In genomic region chr2:8525582-8526402, GRCh38 we compare ENCODE assay signal across 1 cellular context.
TF ChIP-seq lines count a peak whose summit lies in the region.

No MANE protein-coding gene starts in this region.

TF ChIP-seq in K562, 482 proteins besides CTCF, POLR2A, EP300 and RAD21 (continued from another document and continues in another):
- TF ChIP-seq, protein P1, sequence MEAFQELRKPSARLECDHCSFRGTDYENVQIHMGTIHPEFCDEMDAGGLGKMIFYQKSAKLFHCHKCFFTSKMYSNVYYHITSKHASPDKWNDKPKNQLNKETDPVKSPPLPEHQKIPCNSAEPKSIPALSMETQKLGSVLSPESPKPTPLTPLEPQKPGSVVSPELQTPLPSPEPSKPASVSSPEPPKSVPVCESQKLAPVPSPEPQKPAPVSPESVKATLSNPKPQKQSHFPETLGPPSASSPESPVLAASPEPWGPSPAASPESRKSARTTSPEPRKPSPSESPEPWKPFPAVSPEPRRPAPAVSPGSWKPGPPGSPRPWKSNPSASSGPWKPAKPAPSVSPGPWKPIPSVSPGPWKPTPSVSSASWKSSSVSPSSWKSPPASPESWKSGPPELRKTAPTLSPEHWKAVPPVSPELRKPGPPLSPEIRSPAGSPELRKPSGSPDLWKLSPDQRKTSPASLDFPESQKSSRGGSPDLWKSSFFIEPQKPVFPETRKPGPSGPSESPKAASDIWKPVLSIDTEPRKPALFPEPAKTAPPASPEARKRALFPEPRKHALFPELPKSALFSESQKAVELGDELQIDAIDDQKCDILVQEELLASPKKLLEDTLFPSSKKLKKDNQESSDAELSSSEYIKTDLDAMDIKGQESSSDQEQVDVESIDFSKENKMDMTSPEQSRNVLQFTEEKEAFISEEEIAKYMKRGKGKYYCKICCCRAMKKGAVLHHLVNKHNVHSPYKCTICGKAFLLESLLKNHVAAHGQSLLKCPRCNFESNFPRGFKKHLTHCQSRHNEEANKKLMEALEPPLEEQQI (IDR thresholded peaks at IDR 0.05), result 0 out of 2 replicates have a peak, but pooled peaks have one; percentile 28
- TF ChIP-seq CBX2 (IDR thresholded peaks at IDR 0.05; ENCODE audit: insufficient read depth, low read length, poor library complexity, severe bottlenecking), result no peak
- no peak for TF ChIP-seq ZNF444 (CRISPR knock-in tag; IDR thresholded peaks at IDR 0.05)
- no peak for TF ChIP-seq KHSRP (IDR thresholded peaks at IDR 0.05)
- TF ChIP-seq ZNF133 (CRISPR knock-in tag; IDR thresholded peaks at IDR 0.05), result no peak
- no peak for TF ChIP-seq PURB (CRISPR knock-in tag; IDR thresholded peaks at IDR 0.05; ENCODE audit: low read depth)
- TF ChIP-seq TBL1XR1 (IDR thresholded peaks at IDR 0.05; ENCODE audit: low read length in 2 of 2), result peak; percentile 80 to 92
- 0 out of 2 replicates have a peak, but pooled peaks have one; percentile 61 for TF ChIP-seq GATAD2A (IDR thresholded peaks at IDR 0.05)
- TF ChIP-seq NCOA2 (IDR thresholded peaks at IDR 0.05; ENCODE audit: partially characterized antibody in 2 of 2), result peak in 1 of 2 experiments; percentile 27
- TF ChIP-seq SMAD3 (CRISPR knock-in tag; conservative IDR thresholded peaks at IDR 0.05), result no peak
- TF ChIP-seq, protein P2, sequence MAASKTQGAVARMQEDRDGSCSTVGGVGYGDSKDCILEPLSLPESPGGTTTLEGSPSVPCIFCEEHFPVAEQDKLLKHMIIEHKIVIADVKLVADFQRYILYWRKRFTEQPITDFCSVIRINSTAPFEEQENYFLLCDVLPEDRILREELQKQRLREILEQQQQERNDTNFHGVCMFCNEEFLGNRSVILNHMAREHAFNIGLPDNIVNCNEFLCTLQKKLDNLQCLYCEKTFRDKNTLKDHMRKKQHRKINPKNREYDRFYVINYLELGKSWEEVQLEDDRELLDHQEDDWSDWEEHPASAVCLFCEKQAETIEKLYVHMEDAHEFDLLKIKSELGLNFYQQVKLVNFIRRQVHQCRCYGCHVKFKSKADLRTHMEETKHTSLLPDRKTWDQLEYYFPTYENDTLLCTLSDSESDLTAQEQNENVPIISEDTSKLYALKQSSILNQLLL (CRISPR knock-in tag; IDR thresholded peaks at IDR 0.05; ENCODE audit: borderline replicate concordance), result no peak
- TF ChIP-seq ZBTB1 (CRISPR knock-in tag; IDR thresholded peaks at IDR 0.05; ENCODE audit: borderline replicate concordance, low read depth), result no peak
- no peak for TF ChIP-seq EWSR1 (IDR thresholded peaks at IDR 0.05; ENCODE audit: borderline replicate concordance, low read depth, partially characterized antibody)
- no peak for TF ChIP-seq NR0B1 (IDR thresholded peaks at IDR 0.05; ENCODE audit: partially characterized antibody)
- no peak for TF ChIP-seq ZNF23 (CRISPR knock-in tag; IDR thresholded peaks at IDR 0.05)
- peak; percentile 49 for TF ChIP-seq GABPA (tag; conservative IDR thresholded peaks at IDR 0.05; ENCODE audit: low read depth)
- TF ChIP-seq, protein P3, sequence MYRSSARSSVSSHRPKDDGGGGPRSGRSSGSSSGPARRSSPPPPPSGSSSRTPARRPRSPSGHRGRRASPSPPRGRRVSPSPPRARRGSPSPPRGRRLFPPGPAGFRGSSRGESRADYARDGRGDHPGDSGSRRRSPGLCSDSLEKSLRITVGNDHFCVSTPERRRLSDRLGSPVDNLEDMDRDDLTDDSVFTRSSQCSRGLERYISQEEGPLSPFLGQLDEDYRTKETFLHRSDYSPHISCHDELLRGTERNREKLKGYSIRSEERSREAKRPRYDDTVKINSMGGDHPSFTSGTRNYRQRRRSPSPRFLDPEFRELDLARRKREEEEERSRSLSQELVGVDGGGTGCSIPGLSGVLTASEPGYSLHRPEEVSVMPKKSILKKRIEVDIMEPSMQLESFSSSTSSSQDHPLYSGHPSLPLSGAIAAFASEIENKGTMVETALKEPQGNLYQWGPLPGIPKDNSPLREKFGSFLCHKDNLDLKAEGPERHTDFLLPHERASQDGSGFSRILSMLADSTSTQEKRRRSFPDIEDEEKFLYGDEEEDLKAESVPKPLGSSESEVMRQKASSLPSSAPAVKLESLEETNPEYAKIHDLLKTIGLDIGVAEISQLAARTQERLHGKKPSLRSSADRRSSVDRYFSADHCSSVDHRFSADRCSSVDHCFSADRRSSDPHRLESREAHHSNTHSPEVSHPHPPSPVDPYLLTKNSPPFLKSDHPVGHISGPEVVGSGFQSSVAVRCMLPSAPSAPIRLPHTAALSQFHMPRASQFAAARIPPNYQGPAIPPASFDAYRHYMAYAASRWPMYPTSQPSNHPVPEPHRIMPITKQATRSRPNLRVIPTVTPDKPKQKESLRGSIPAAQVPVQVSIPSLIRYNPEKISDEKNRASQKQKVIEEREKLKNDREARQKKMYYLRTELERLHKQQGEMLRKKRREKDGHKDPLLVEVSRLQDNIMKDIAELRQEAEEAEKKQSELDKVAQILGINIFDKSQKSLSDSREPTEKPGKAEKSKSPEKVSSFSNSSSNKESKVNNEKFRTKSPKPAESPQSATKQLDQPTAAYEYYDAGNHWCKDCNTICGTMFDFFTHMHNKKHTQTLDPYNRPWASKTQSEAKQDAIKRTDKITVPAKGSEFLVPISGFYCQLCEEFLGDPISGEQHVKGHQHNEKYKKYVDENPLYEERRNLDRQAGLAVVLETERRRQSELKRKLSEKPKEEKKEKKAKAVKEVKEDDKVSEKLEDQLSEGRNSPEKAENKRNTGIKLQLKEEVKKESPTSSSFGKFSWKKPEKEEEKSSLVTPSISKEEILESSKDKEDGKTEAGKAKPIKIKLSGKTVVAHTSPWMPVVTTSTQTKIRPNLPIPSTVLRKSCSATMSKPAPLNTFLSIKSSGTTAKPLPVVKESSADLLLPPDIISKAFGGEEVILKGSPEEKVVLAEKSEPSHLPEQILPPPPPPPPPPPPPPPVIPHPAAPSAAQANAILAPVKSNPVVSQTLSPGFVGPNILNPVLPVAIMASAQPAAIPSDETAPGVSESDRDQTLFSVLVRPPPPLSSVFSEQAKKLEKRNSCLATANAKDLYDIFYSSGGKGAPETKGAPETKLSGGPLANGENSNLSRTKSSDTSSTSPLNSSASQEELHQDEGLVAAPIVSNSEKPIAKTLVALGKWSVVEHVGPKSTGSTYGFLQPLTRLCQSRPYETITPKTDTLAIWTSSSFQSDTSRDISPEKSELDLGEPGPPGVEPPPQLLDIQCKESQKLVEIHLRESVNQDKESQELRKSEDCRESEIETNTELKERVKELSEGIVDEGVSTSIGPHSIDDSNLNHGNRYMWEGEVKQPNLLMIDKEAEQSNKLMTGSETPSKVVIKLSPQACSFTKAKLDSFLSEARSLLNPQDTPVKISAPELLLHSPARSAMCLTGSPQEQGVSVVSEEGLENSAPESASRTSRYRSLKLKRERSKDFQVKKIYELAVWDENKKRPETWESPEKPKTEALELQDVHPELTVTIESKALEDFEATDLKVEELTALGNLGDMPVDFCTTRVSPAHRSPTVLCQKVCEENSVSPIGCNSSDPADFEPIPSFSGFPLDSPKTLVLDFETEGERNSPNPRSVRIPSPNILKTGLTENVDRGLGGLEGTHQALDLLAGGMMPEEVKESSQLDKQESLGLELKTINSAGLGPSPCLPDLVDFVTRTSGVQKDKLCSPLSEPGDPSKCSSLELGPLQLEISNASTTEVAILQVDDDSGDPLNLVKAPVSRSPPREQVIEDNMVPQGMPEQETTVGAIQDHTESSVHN (IDR thresholded peaks at IDR 0.05; ENCODE audit: borderline replicate concordance in 1 of 2, low read depth in 1 of 2), result peak in 1 of 2 experiments; percentile 64; a peak in 2 of 4 replicates
- peak in 1 of 2 experiments; percentile 53; a peak in 1 of 4 replicates for TF ChIP-seq ZMIZ1 (IDR thresholded peaks at IDR 0.05; ENCODE audit: low read depth in 2 of 2, low read length in 2 of 2)
- TF ChIP-seq SREBF2 (CRISPR knock-in tag; IDR thresholded peaks at IDR 0.05), result no peak
- TF ChIP-seq ZNF224 (CRISPR knock-in tag; IDR thresholded peaks at IDR 0.05), result no peak
- TF ChIP-seq TCF7 (IDR thresholded peaks at IDR 0.05; ENCODE audit: borderline replicate concordance), result peak; percentile 57; the same call in 1 of the 2 replicates
- no peak for TF ChIP-seq CBX8 (IDR thresholded peaks at IDR 0.05; ENCODE audit: borderline replicate concordance, extremely low read depth, low read depth, low read length, poor library complexity, severe bottlenecking)
- no peak for TF ChIP-seq ZNF707 (CRISPR knock-in tag; conservative IDR thresholded peaks at IDR 0.05)
- TF ChIP-seq CREB1 (IDR thresholded peaks at IDR 0.05), result no peak
- TF ChIP-seq CREB1 (CRISPR knock-in tag; IDR thresholded peaks at IDR 0.05), result peak; percentile 68; the same call in 1 of the 2 replicates
- TF ChIP-seq RHOXF2B (CRISPR knock-in tag; conservative IDR thresholded peaks at IDR 0.05), result no peak
- peak; percentile 88 for TF ChIP-seq ARID1B (IDR thresholded peaks at IDR 0.05)
- TF ChIP-seq L3MBTL2 (IDR thresholded peaks at IDR 0.05), result peak; percentile 88
- TF ChIP-seq, protein P4, sequence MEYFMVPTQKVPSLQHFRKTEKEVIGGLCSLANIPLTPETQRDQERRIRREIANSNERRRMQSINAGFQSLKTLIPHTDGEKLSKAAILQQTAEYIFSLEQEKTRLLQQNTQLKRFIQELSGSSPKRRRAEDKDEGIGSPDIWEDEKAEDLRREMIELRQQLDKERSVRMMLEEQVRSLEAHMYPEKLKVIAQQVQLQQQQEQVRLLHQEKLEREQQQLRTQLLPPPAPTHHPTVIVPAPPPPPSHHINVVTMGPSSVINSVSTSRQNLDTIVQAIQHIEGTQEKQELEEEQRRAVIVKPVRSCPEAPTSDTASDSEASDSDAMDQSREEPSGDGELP (CRISPR knock-in tag; IDR thresholded peaks at IDR 0.05; ENCODE audit: borderline replicate concordance), result peak; percentile 93
- 0 out of 2 replicates have a peak, but pooled peaks have one; percentile 24 for TF ChIP-seq MEF2A (IDR thresholded peaks at IDR 0.05; ENCODE audit: control insufficient read depth, low read depth, low read length)
- TF ChIP-seq BCOR (IDR thresholded peaks at IDR 0.05), result no peak
- no peak for TF ChIP-seq NFE2L1 (tag; IDR thresholded peaks at IDR 0.05; ENCODE audit: borderline replicate concordance, low read depth)
- TF ChIP-seq RAD51 (IDR thresholded peaks at IDR 0.05; ENCODE audit: borderline replicate concordance, low read depth), result 0 out of 2 replicates have a peak, but pooled peaks have one; percentile 23
- no peak for TF ChIP-seq ZNF140 (CRISPR knock-in tag; IDR thresholded peaks at IDR 0.05)
- TF ChIP-seq NFE2 (IDR thresholded peaks at IDR 0.05; ENCODE audit: low read depth), result peak; percentile 40; the same call in 1 of the 2 replicates
- TF ChIP-seq, protein P5, sequence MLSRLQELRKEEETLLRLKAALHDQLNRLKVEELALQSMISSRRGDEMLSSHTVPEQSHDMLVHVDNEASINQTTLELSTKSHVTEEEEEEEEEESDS (CRISPR knock-in tag; IDR thresholded peaks at IDR 0.05), result no peak
- no peak for TF ChIP-seq ZNF24 (IDR thresholded peaks at IDR 0.05)
- TF ChIP-seq JUN (IDR thresholded peaks at IDR 0.05; ENCODE audit: borderline replicate concordance, low read depth, low read length), result no peak
- TF ChIP-seq JUN (CRISPR knock-in tag; IDR thresholded peaks at IDR 0.05; ENCODE audit: borderline replicate concordance), result no peak
- TF ChIP-seq CEBPG (CRISPR knock-in tag; IDR thresholded peaks at IDR 0.05), result no peak
- TF ChIP-seq CEBPG (tag; conservative IDR thresholded peaks at IDR 0.05 in 1 of 2, IDR thresholded peaks at IDR 0.05 in 1 of 2), result no peak
- TF ChIP-seq CREB3 (tag; conservative IDR thresholded peaks at IDR 0.05; ENCODE audit: low read depth), result no peak
- no peak for TF ChIP-seq HDAC6 (IDR thresholded peaks at IDR 0.05; ENCODE audit: low read depth, low read length)
- TF ChIP-seq SIN3A (IDR thresholded peaks at IDR 0.05; ENCODE audit: borderline replicate concordance in 2 of 2, control insufficient read depth in 1 of 2, low read depth in 2 of 2, low read length in 2 of 2), result 0 out of 4 replicates have a peak, but pooled peaks of 1 of the 2 experiments have one; percentile 19
